In genomic region chr13:105048685-105049084, GRCh38 we compare ENCODE assay signal across 10 cellular contexts.
DNase-seq lines count a peak whose midpoint lies in the region; ATAC-seq and TF ChIP-seq lines count a peak whose summit lies in the region.
"Had no signal": no experiment of that assay in that cellular context is flagged by ENCODE, and none has a peak within 500 bp of the region (broad histone marks: within the 10 kb centered on the region; RNA-seq: fewer than 3 reads in every experiment).

No MANE protein-coding gene starts in this region.

- no peak overlapping the region for H3K27ac ChIP-seq in PC-3 (ENCODE audit: low read length)
- H3K27ac ChIP-seq in tibial artery = no peak overlapping the region

- BruUV-seq in PC-3 (replicated peaks; lab: Mats Ljungman, UMichigan) = no TSS peak

- POLR2A ChIA-PET in PC-3 (lab: Charles Lee; ENCODE audit: unreplicated experiment) = no interaction called here

- ATAC-seq in stimulated activated naive CD8-positive, alpha-beta T cell treated with anti-CD3 and anti-CD28 coated beads, Interleukin-15, amount 100 ng/mL, for 72 hours = peak; percentile 81
- no peak for ATAC-seq in stimulated activated naive CD8-positive, alpha-beta T cell treated with anti-CD3 and anti-CD28 coated beads, Interleukin-15, Interleukin-2, amounts not matched to agents 100 U/mL and 50 U/mL, for 24 hours
- ATAC-seq in HG02623 (IDR thresholded peaks at IDR 0.05; ENCODE audit: unreplicated experiment) (peak; percentile 85), HG03457 (IDR thresholded peaks at IDR 0.05; ENCODE audit: unreplicated experiment) (peak; percentile 85), PC-3 (no peak)

- no peak overlapping the region for H3K4me3 ChIP-seq in PC-3 (ENCODE audit: low read length)
- H3K4me3 ChIP-seq in tibial artery = no peak overlapping the region

- H3F3A ChIP-seq in PC-3 (ENCODE audit: low read length, unreplicated experiment) = no peaks in the 10 kb centered on the region

- CTCF ChIA-PET in PC-3 (lab: Charles Lee) = no interaction called here

- no peak for TF ChIP-seq CTCF in PC-3 (conservative IDR thresholded peaks at IDR 0.05; ENCODE audit: low read depth, low read length)
- no peak for TF ChIP-seq CTCF in tibial artery (IDR thresholded peaks at IDR 0.05)

- DNase-seq in stimulated activated naive CD8-positive, alpha-beta T cell treated with anti-CD3 and anti-CD28 coated beads, Interleukin-15, amount 100 ng/mL, for 72 hours = no peak
- no peak for DNase-seq in stimulated activated naive CD8-positive, alpha-beta T cell treated with anti-CD3 and anti-CD28 coated beads, Interleukin-15, Interleukin-2, amounts not matched to agents 100 U/mL and 50 U/mL, for 24 hours
- DNase-seq in NCI-H1930 (lab: John Stamatoyannopoulos, UW) (no peak), PC-3 (no peak), tibial artery (no peak), RKO (ENCODE audit: low spot score) (no peak)
- DNase-seq: activated CD4-positive, alpha-beta T cell treated with anti-CD3 and anti-CD28 coated beads, Interleukin-2, amount 50 U/mL, for 4 hours had no signal

- no peaks in the 10 kb centered on the region for H3K27me3 Mint-ChIP-seq in stimulated activated naive CD8-positive, alpha-beta T cell treated with anti-CD3 and anti-CD28 coated beads, Interleukin-15, amount 100 ng/mL, for 72 hours
- H3K27me3 Mint-ChIP-seq: progenitor cell of endocrine pancreas had no signal

- no peak overlapping the region for H3K4me2 ChIP-seq in PC-3 (ENCODE audit: low read length)

- peak overlapping the region in 1 of 2 donors; percentile 25 for H3K27ac Mint-ChIP-seq in stimulated activated naive CD8-positive, alpha-beta T cell treated with anti-CD3 and anti-CD28 coated beads, Interleukin-15, amount 100 ng/mL, for 72 hours
- H3K27ac Mint-ChIP-seq: progenitor cell of endocrine pancreas had no signal

- H3K4me1 ChIP-seq in PC-3 (ENCODE audit: insufficient read depth, low read length) = no peaks in the 10 kb centered on the region
- H3K4me1 ChIP-seq in tibial artery = no peaks in the 10 kb centered on the region

- no peaks in the 10 kb centered on the region for H3K79me2 ChIP-seq in PC-3 (ENCODE audit: low read length)

- H3K4me3 Mint-ChIP-seq in stimulated activated naive CD8-positive, alpha-beta T cell treated with anti-CD3 and anti-CD28 coated beads, Interleukin-15, amount 100 ng/mL, for 72 hours = no peak overlapping the region

- H3K9me3 ChIP-seq in PC-3 (ENCODE audit: low read length) (no peaks in the 10 kb centered on the region), tibial artery (no peaks in the 10 kb centered on the region)

- intact Hi-C loops in PC-3 (cut with micrococcal nuclease) (no loop called here), tibial artery (cut with DNase I; ENCODE audit: low total_unique reads) (no loop called here)

- H3K36me3 ChIP-seq in PC-3 (ENCODE audit: low read depth, low read length) = no peaks in the 10 kb centered on the region
- H3K36me3 ChIP-seq in tibial artery = no peaks in the 10 kb centered on the region

- no peaks in the 10 kb centered on the region for H4K20me1 ChIP-seq in PC-3 (ENCODE audit: low read length)

- H2AFZ ChIP-seq in PC-3 (ENCODE audit: low read length) = no peak overlapping the region

- no peaks in the 10 kb centered on the region for H3K27me3 ChIP-seq in PC-3 (ENCODE audit: low read length)
- no peaks in the 10 kb centered on the region for H3K27me3 ChIP-seq in tibial artery

- H3K4me1 Mint-ChIP-seq in stimulated activated naive CD8-positive, alpha-beta T cell treated with anti-CD3 and anti-CD28 coated beads, Interleukin-15, amount 100 ng/mL, for 72 hours = no peaks in the 10 kb centered on the region

- H3K9ac ChIP-seq in PC-3 (ENCODE audit: low read length) = no peak overlapping the region

- H3K9me2 ChIP-seq in PC-3 (replicated peaks; ENCODE audit: low read length) = no peaks in the 10 kb centered on the region

- peaks cover 3 to 6% of the 10 kb centered on the region in 2 donors for H3K9me3 Mint-ChIP-seq in stimulated activated naive CD8-positive, alpha-beta T cell treated with anti-CD3 and anti-CD28 coated beads, Interleukin-15, amount 100 ng/mL, for 72 hours

Comparison
In these comparisons a context has a peak if more than half of its experiments do, and no peak if none do; other contexts are left out.
1. ATAC-seq: peak in stimulated activated naive CD8-positive, alpha-beta T cell treated with anti-CD3 and anti-CD28 coated beads, Interleukin-15, amount 100 ng/mL, for 72 hours (single experiment), HG02623 (single experiment) and HG03457 (single experiment); none in stimulated activated naive CD8-positive, alpha-beta T cell treated with anti-CD3 and anti-CD28 coated beads, Interleukin-15, Interleukin-2, amounts not matched to agents 100 U/mL and 50 U/mL, for 24 hours (single experiment) and PC-3 (single experiment).